In the genomic region with DNA sequence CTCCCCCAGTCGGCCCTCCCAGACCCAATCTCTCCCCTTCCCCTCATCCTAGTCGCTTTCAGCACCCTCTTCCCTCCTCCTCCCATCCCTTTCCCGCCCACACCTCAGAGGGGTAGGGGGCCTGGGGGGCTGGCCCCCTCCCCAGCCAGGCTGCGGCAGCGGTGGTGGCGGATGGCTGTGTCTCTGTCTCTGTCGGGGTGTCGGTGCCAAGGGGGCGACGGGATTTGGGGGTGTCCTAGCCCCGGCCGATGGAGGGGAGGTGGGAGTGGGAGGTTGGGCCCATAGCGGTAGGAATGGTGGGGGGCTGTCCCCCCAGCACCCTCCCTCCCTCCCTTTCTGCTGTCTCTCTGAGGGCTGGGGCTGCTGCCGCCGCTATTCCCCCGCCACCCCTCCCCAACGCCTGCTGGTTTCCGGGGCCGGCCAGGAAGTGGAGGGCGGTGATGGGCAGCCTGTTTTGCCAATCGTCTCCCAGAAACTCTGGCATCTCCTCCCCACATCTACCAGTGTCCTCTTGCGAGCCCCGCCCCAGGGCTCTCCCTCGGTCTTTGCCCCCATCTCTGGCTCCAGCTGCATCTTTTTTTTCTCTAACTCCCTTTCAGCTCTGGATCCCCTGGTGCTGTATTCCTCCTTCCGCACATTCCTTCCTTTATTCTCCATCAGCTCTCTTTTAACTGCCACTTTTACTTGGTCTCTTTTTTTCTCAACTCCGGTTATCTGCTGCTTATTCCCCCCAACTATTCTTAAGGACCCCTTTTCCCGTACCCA, we compare ENCODE assay signal across 1 cellular context.
A peak's percentile ranks its signal among the peaks of the same experiment; 100 is the strongest.
TF ChIP-seq lines count a peak whose summit lies in the region.

A gene with protein sequence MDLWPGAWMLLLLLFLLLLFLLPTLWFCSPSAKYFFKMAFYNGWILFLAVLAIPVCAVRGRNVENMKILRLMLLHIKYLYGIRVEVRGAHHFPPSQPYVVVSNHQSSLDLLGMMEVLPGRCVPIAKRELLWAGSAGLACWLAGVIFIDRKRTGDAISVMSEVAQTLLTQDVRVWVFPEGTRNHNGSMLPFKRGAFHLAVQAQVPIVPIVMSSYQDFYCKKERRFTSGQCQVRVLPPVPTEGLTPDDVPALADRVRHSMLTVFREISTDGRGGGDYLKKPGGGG (minus strand): TSS at position 374 of the 765 bp plus-strand sequence. CDS start 4,588 bp downstream, outside the sequence.

TF ChIP-seq in HepG2, 621 proteins besides CTCF, POLR2A, EP300 and RAD21 (continued from another document and continues in another):
- no peak for TF ChIP-seq ZNF407 (CRISPR knock-in tag; IDR thresholded peaks at IDR 0.05; ENCODE audit: not compliant biosample characterization)
- no peak for TF ChIP-seq SOX13 (IDR thresholded peaks at IDR 0.05)
- TF ChIP-seq SOX13 (CRISPR knock-in tag; conservative IDR thresholded peaks at IDR 0.05 in 1 of 2, IDR thresholded peaks at IDR 0.05 in 1 of 2) = no peak
- TF ChIP-seq, protein P1, sequence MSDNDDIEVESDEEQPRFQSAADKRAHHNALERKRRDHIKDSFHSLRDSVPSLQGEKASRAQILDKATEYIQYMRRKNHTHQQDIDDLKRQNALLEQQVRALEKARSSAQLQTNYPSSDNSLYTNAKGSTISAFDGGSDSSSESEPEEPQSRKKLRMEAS (IDR thresholded peaks at IDR 0.05) = no peak; the same call in 1 of the 2 replicates
- TF ChIP-seq NFE2 (CRISPR knock-in tag; IDR thresholded peaks at IDR 0.05) = no peak
- peak; percentile 82 for TF ChIP-seq GZF1 (CRISPR knock-in tag; IDR thresholded peaks at IDR 0.05)
- no peak for TF ChIP-seq ZNF33A (CRISPR knock-in tag; IDR thresholded peaks at IDR 0.05; ENCODE audit: borderline replicate concordance)
- no peak for TF ChIP-seq PRPF4 (IDR thresholded peaks at IDR 0.05; ENCODE audit: low read depth, low read length, poor library complexity, severe bottlenecking)
- TF ChIP-seq TP53 (CRISPR knock-in tag; conservative IDR thresholded peaks at IDR 0.05) = no peak
- TF ChIP-seq, protein P2, sequence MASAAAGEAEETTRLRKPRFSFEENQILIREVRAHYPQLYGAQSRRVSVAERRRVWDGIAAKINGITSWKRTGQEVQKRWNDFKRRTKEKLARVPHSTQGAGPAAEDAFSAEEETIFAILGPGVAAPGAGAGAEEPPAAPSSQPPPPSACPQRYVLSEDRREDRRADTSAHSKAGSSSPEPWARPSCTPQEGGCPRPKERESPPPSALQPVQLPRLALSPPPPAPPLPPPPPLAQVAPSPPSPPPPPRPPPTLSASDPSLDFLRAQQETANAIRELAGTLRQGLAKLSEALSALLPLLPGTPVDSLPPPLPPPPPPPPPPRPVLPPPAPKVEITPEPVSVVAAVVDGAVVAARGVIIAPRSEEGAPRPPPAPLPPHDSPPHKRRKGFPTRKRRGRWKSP (CRISPR knock-in tag; IDR thresholded peaks at IDR 0.05) = no peak
- TF ChIP-seq ZFP1 (CRISPR knock-in tag; IDR thresholded peaks at IDR 0.05) = peak; percentile 24; the same call in 1 of the 2 replicates
- TF ChIP-seq ZNF503 (CRISPR knock-in tag; IDR thresholded peaks at IDR 0.05) = no peak
- TF ChIP-seq ZNF562 (CRISPR knock-in tag; IDR thresholded peaks at IDR 0.05; ENCODE audit: borderline replicate concordance) = no peak
- TF ChIP-seq ATF1 (CRISPR knock-in tag; IDR thresholded peaks at IDR 0.05) = 0 out of 2 replicates have a peak, but pooled peaks have one; percentile 25
- TF ChIP-seq REL (CRISPR knock-in tag; conservative IDR thresholded peaks at IDR 0.05) = peak; percentile 18; the same call in 1 of the 2 replicates
- no peak for TF ChIP-seq ZKSCAN1 (IDR thresholded peaks at IDR 0.05; ENCODE audit: low read length)
- TF ChIP-seq ZSCAN20 (CRISPR knock-in tag; IDR thresholded peaks at IDR 0.05; ENCODE audit: borderline replicate concordance) = no peak
- TF ChIP-seq ZNF788 (CRISPR knock-in tag; IDR thresholded peaks at IDR 0.05; ENCODE audit: borderline replicate concordance) = no peak; the same call in 1 of the 2 replicates
- TF ChIP-seq, protein P3, sequence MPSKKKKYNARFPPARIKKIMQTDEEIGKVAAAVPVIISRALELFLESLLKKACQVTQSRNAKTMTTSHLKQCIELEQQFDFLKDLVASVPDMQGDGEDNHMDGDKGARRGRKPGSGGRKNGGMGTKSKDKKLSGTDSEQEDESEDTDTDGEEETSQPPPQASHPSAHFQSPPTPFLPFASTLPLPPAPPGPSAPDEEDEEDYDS (CRISPR knock-in tag; IDR thresholded peaks at IDR 0.05) = peak; percentile 78
- peak; percentile 99 for TF ChIP-seq PCBP1 (IDR thresholded peaks at IDR 0.05; ENCODE audit: borderline replicate concordance, low read depth, low read length)
- no peak for TF ChIP-seq ZNF30 (CRISPR knock-in tag; IDR thresholded peaks at IDR 0.05)
- TF ChIP-seq IRF1 (CRISPR knock-in tag; IDR thresholded peaks at IDR 0.05; ENCODE audit: low read depth) = 0 out of 2 replicates have a peak, but pooled peaks have one; percentile 24
- TF ChIP-seq FOXP4 (CRISPR knock-in tag; IDR thresholded peaks at IDR 0.05) = peak; percentile 36; the same call in 1 of the 2 replicates
- no peak for TF ChIP-seq RCOR2 (CRISPR knock-in tag; IDR thresholded peaks at IDR 0.05)
- TF ChIP-seq NAIF1 (CRISPR knock-in tag; IDR thresholded peaks at IDR 0.05; ENCODE audit: borderline replicate concordance) = no peak
- TF ChIP-seq ZNF558 (CRISPR knock-in tag; IDR thresholded peaks at IDR 0.05; ENCODE audit: borderline replicate concordance) = no peak
- peak; percentile 49; the same call in 1 of the 2 replicates for TF ChIP-seq NFKBIZ (CRISPR knock-in tag; IDR thresholded peaks at IDR 0.05)
- TF ChIP-seq, protein P4, sequence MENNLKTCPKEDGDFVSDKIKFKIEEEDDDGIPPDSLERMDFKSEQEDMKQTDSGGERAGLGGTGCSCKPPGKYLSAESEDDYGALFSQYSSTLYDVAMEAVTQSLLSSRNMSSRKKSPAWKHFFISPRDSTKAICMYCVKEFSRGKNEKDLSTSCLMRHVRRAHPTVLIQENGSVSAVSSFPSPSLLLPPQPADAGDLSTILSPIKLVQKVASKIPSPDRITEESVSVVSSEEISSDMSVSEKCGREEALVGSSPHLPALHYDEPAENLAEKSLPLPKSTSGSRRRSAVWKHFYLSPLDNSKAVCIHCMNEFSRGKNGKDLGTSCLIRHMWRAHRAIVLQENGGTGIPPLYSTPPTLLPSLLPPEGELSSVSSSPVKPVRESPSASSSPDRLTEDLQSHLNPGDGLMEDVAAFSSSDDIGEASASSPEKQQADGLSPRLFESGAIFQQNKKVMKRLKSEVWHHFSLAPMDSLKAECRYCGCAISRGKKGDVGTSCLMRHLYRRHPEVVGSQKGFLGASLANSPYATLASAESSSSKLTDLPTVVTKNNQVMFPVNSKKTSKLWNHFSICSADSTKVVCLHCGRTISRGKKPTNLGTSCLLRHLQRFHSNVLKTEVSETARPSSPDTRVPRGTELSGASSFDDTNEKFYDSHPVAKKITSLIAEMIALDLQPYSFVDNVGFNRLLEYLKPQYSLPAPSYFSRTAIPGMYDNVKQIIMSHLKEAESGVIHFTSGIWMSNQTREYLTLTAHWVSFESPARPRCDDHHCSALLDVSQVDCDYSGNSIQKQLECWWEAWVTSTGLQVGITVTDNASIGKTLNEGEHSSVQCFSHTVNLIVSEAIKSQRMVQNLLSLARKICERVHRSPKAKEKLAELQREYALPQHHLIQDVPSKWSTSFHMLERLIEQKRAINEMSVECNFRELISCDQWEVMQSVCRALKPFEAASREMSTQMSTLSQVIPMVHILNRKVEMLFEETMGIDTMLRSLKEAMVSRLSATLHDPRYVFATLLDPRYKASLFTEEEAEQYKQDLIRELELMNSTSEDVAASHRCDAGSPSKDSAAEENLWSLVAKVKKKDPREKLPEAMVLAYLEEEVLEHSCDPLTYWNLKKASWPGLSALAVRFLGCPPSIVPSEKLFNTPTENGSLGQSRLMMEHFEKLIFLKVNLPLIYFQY (CRISPR knock-in tag; IDR thresholded peaks at IDR 0.05; ENCODE audit: borderline replicate concordance) = no peak
- TF ChIP-seq ZNF784 (CRISPR knock-in tag; IDR thresholded peaks at IDR 0.05; ENCODE audit: borderline replicate concordance) = no peak
- no peak for TF ChIP-seq GATA4 (IDR thresholded peaks at IDR 0.05; ENCODE audit: borderline replicate concordance, low read depth)
